Comparison of ENCODE assay signal across 17 cellular contexts in the genomic region with DNA sequence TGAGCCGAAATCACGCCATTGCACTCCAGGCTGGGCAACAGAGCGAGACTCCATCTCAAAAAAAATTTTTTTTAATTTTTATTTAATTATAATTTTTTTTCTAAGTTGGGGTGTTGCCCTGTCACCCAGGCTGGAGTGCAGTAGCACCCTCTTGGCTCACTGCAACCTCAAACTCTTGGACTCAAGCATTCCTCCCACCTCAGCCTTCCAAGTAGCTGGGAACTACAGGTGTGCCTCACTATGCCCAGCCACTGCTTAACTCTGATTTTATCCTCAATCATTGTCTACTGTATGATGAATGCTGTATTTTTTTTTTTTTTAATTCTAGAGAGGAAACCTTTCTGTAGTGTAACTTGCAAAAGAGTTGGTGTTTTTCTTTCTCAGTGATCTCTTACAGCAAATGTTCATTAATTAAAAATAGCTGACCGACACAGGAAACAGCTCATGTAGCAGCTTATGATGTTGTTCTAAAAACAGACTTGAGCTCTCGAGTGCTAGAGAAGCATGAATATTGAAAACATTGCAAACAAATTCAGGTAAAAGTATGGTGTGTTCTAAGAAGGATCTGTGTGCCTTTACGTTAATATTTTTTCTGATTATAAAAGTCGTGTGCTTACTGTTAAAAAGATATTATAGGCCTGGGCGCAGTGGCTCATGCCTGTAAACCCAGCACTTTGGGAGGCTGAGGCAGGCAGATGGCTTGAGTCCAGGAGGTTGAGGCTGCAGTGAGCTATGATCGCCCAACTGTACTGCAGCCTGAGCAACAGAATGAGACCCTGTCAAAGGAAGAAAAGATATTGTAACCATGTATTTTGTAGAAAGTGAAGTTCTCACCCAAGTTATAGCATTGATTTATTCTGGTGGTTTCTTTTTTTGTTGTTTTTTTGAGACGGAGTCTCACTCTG.
DNase-seq lines count a peak whose midpoint lies in the region; ATAC-seq and TF ChIP-seq lines count a peak whose summit lies in the region.
"Had no signal": no experiment of that assay in that cellular context is flagged by ENCODE, and none has a peak within 500 bp of the region (broad histone marks: within the 10 kb centered on the region; RNA-seq: fewer than 3 reads in every experiment).

No MANE protein-coding gene starts in this region.

- no peaks in the 10 kb centered on the region for H3K27me3 ChIP-seq in ascending aorta
- H3K27me3 ChIP-seq in esophagus squamous epithelium: no peaks in the 10 kb centered on the region

- WGBS in esophagus squamous epithelium, 2 donors: 61 to 73% methylated on average over 10 of the region's 10 CpGs

- peak; percentile 80 for DNase-seq in OCI-LY7 (ENCODE audit: low spot score)
- DNase-seq in memory B cell (ENCODE audit: low spot score in 2 of 2): no peak
- DNase-seq in Ammon's horn (ENCODE audit: low spot score): no peak
- DNase-seq in ascending aorta (ENCODE audit: low spot score in 2 of 2): no peak
- DNase-seq in NCI-H69 (lab: John Stamatoyannopoulos, UW): no peak
- DNase-seq in esophagus squamous epithelium (lab: John Stamatoyannopoulos, UW): no peak
- DNase-seq: central memory CD4-positive, alpha-beta T cell; effector memory CD8-positive, alpha-beta T cell; mesendoderm; NCI-H187 treated with DMSO at 0.1 percent for 48 hours; NCI-H748 treated with DMSO at 0.1 percent for 48 hours; occipital lobe; SHP77; stimulated activated naive CD4-positive, alpha-beta T cell; T1000 had no signal

- H3K27me3 Mint-ChIP-seq in memory B cell: no peaks in the 10 kb centered on the region
- H3K27me3 Mint-ChIP-seq: effector memory CD8-positive, alpha-beta T cell had no signal

- peak overlapping the region; percentile 82 for H3K27ac Mint-ChIP-seq in memory B cell
- H3K27ac Mint-ChIP-seq: effector memory CD8-positive, alpha-beta T cell had no signal

- no peaks in the 10 kb centered on the region for H3K9me3 ChIP-seq in OCI-LY7 (ENCODE audit: low read length)
- no peaks in the 10 kb centered on the region for H3K9me3 ChIP-seq in ascending aorta
- no peaks in the 10 kb centered on the region for H3K9me3 ChIP-seq in esophagus squamous epithelium

- peak overlapping the region; percentile 52 for H3K4me3 ChIP-seq in OCI-LY7 (ENCODE audit: low read depth, low read length, poor library complexity, severe bottlenecking)
- H3K4me3 ChIP-seq in ascending aorta: no peak overlapping the region
- no peak overlapping the region for H3K4me3 ChIP-seq in esophagus squamous epithelium

- H3K36me3 ChIP-seq in OCI-LY7 (ENCODE audit: insufficient read depth, low read length) (peaks cover 7% of the 10 kb centered on the region; the same call in 1 of the 2 replicates), ascending aorta (no peaks in the 10 kb centered on the region), esophagus squamous epithelium (peaks cover 0 to 9% (median 0%) of the 10 kb centered on the region in 3 donors)

- no peaks in the 10 kb centered on the region for H3K9me2 ChIP-seq in OCI-LY7 (ENCODE audit: insufficient read depth, low read length)

- peak overlapping the region; percentile 81 for H3K4me2 ChIP-seq in OCI-LY7 (ENCODE audit: low read length)

- peak overlapping the region; percentile 90 for H2AFZ ChIP-seq in OCI-LY7 (ENCODE audit: low read length)

- H3K9me3 Mint-ChIP-seq in memory B cell: no peaks in the 10 kb centered on the region
- H3K9me3 Mint-ChIP-seq: effector memory CD8-positive, alpha-beta T cell had no signal

- CTCF ChIA-PET in OCI-LY7 (lab: Charles Lee; ENCODE audit: unreplicated experiment): interaction anchor here (0.6 to 1.8 kb wide), 3 partner anchors 11 to 36 kb away, joined by 3 to 9 read pairs (median 4); no protein-coding TSS in a partner anchor

- POLR2A ChIA-PET in OCI-LY7 (lab: Charles Lee): interaction anchor here (0.6 to 4.9 kb wide), 19 partner anchors 9 to 618 kb away, joined by 3 to 46 read pairs (median 5); no protein-coding TSS in a partner anchor

- H3K4me1 ChIP-seq in OCI-LY7 (ENCODE audit: insufficient read depth, low read length, poor library complexity, severe bottlenecking) (peaks cover 45% of the 10 kb centered on the region), ascending aorta (no peaks in the 10 kb centered on the region), esophagus squamous epithelium (no peaks in the 10 kb centered on the region)

- BruUV-seq in OCI-LY7 (replicated peaks; lab: Mats Ljungman, UMichigan): no TSS peak

- TF ChIP-seq CTCF in OCI-LY7 (conservative IDR thresholded peaks at IDR 0.05; ENCODE audit: low read length): no peak
- no peak for TF ChIP-seq CTCF in ascending aorta (IDR thresholded peaks at IDR 0.05)
- no peak for TF ChIP-seq CTCF in esophagus squamous epithelium (IDR thresholded peaks at IDR 0.05)

- no peak for TF ChIP-seq POLR2A in esophagus squamous epithelium (IDR thresholded peaks at IDR 0.05)

- H4K20me1 ChIP-seq in OCI-LY7 (ENCODE audit: insufficient read depth, low read length): no peaks in the 10 kb centered on the region

- H3K36me3 Mint-ChIP-seq in memory B cell: no peaks in the 10 kb centered on the region

- H3K4me1 Mint-ChIP-seq in memory B cell: peaks cover 11% of the 10 kb centered on the region

- ATAC-seq in GM18498 (IDR thresholded peaks at IDR 0.05; ENCODE audit: unreplicated experiment) (peak; percentile 65), GM21529 (IDR thresholded peaks at IDR 0.05; ENCODE audit: unreplicated experiment) (peak; percentile 65), memory B cell (ENCODE audit: low read depth) (peak; percentile 38)
- ATAC-seq: effector memory CD8-positive, alpha-beta T cell had no signal

- no peaks in the 10 kb centered on the region for H3K79me2 ChIP-seq in OCI-LY7 (ENCODE audit: insufficient read depth, low read depth, low read length)

- intact Hi-C loops in OCI-LY7 (cut with micrococcal nuclease; ENCODE audit: unreplicated experiment): loop anchor here (10.0 kb wide), 1 partner anchor 203 kb away; no protein-coding TSS in a partner anchor
- intact Hi-C loops in ascending aorta (cut with DNase I): no loop called here
- intact Hi-C loops in esophagus squamous epithelium (cut with DNase I): no loop called here

- H3K4me3 Mint-ChIP-seq in memory B cell: peak overlapping the region; percentile 29
- H3K4me3 Mint-ChIP-seq: effector memory CD8-positive, alpha-beta T cell had no signal

- H3K27ac ChIP-seq in OCI-LY7 (ENCODE audit: low read depth, low read length, poor library complexity, severe bottlenecking) (peak overlapping the region; percentile 94), ascending aorta (no peak overlapping the region), esophagus squamous epithelium (no peak overlapping the region)
